Comparison of ENCODE assay signal across 10 cellular contexts in genomic region chr19:17184381-17184841, GRCh38. TPM values are rescaled to one million over a fixed set of nuclear protein-coding genes. Genes with fewer than 3 reads are reported as not detected.
DNase-seq lines count a peak whose midpoint lies in the region; ATAC-seq, FAIRE-seq and TF ChIP-seq lines count a peak whose summit lies in the region.
"Had no signal": no experiment of that assay in that cellular context is flagged by ENCODE, and none has a peak within 500 bp of the region (broad histone marks: within the 10 kb centered on the region; RNA-seq: fewer than 3 reads in every experiment).

No MANE protein-coding gene starts in this region.

- DNase-seq in GM12892 (ENCODE audit: insufficient read length) (no peak), UCSD-AML1 (lab: John Stamatoyannopoulos, UW; ENCODE audit: unreplicated experiment) (peak; percentile 45), amniotic epithelial cell (ENCODE audit: low read depth) (peak; percentile 14), mesendoderm (no peak), globus pallidus (ENCODE audit: low spot score) (no peak), dermis blood vessel endothelial cell (no peak)
- DNase-seq in stimulated activated CD4-positive, alpha-beta T cell treated with anti-CD3 and anti-CD28 coated beads, Interleukin-1b, Interleukin-23, amount 100 ng/mL, for 48 hours = peak; percentile 33

- no peaks in the 10 kb centered on the region for H3K79me1 ChIP-seq in mesendoderm (ENCODE audit: low read length)

- H3K4me2 ChIP-seq in mesendoderm (ENCODE audit: low read length) = no peak overlapping the region

- TF ChIP-seq POLR2A in GM12892 (IDR thresholded peaks at IDR 0.05; ENCODE audit: low read depth, low read length) = peak; percentile 62; the same call in 1 of the 2 replicates

- no peak overlapping the region for H2AK5ac ChIP-seq in mesendoderm (ENCODE audit: low read length)

- H3K27ac ChIP-seq in mesendoderm (ENCODE audit: low read depth, low read length) = no peak overlapping the region

- H3K79me2 ChIP-seq in mesendoderm (ENCODE audit: control insufficient read depth, insufficient read depth, low read length) = no peaks in the 10 kb centered on the region

- no peak overlapping the region for H2BK5ac ChIP-seq in mesendoderm (ENCODE audit: low read length)

- no peak overlapping the region for H3K9ac ChIP-seq in mesendoderm (ENCODE audit: low read length)

- H3K4me3 ChIP-seq in mesendoderm (ENCODE audit: low read length) = no peak overlapping the region

- H3K56ac ChIP-seq in mesendoderm (ENCODE audit: low read length) = no peak overlapping the region

- H3K4me1 ChIP-seq in mesendoderm (ENCODE audit: control insufficient read depth, low read depth, low read length) = no peaks in the 10 kb centered on the region

- FAIRE-seq in GM12892 (lab: Jason Lieb, UNC) = no peak
- FAIRE-seq: urothelium cell line had no signal

- ATAC-seq in GM21367 (IDR thresholded peaks at IDR 0.05; ENCODE audit: unreplicated experiment) = no peak
- ATAC-seq: HCT116 had no signal

- peaks cover 6% of the 10 kb centered on the region for H3K36me3 ChIP-seq in mesendoderm (ENCODE audit: control insufficient read depth, insufficient read depth, low read length)

- H3K4ac ChIP-seq in mesendoderm (ENCODE audit: low read depth, low read length) = no peak overlapping the region

- no peak overlapping the region for H4K8ac ChIP-seq in mesendoderm (ENCODE audit: low read depth, low read length)

- H3K27me3 ChIP-seq in mesendoderm (ENCODE audit: insufficient read depth, low read length, poor library complexity) = no peaks in the 10 kb centered on the region

- no peak overlapping the region for H4K5ac ChIP-seq in mesendoderm (ENCODE audit: low read length)

- H2BK120ac ChIP-seq in mesendoderm (ENCODE audit: low read depth, low read length) = no peak overlapping the region

- no CpG with 5 or more reads among the region's 12 CpGs for WGBS in mesendoderm (ENCODE audit: extremely low coverage, insufficient coverage, low lambda C conversion rate)

- no peak overlapping the region for H3K18ac ChIP-seq in mesendoderm (ENCODE audit: low read length)

- no peak overlapping the region for H2BK15ac ChIP-seq in mesendoderm (replicated peaks; ENCODE audit: low read depth)

- H3K23ac ChIP-seq in mesendoderm (ENCODE audit: low read length) = no peak overlapping the region

RNA-seq across cellular contexts. Expression of gene USE1, which starts 30.7 kb away (rescaled TPM):
- 22.8 TPM for polyA plus RNA-seq in GM12892 (2012; ENCODE audit: missing spikeins)
- 7.1 TPM for polyA plus RNA-seq in mesendoderm (2013, experiment 1 of 2)
- 7.3 TPM for polyA plus RNA-seq in mesendoderm (2013, experiment 2 of 2)
- 18.7 and 24.8 TPM in 2 replicates for total RNA-seq in dermis blood vessel endothelial cell

RNA-seq across cellular contexts. Expression of gene OCEL1, which starts 41.6 kb away (rescaled TPM):
- polyA plus RNA-seq in GM12892 (2012; ENCODE audit: missing spikeins) = 11.2 TPM
- polyA plus RNA-seq in mesendoderm (2013, experiment 1 of 2) = 17.6 TPM
- polyA plus RNA-seq in mesendoderm (2013, experiment 2 of 2) = 17.5 TPM
- 3.8 and 4.4 TPM in 2 replicates for total RNA-seq in dermis blood vessel endothelial cell

Comparison
In these comparisons a context has a peak if more than half of its experiments do, and no peak if none do; other contexts are left out.
1. DNase-seq: peak in UCSD-AML1 (single experiment), amniotic epithelial cell (single experiment) and stimulated activated CD4-positive, alpha-beta T cell treated with anti-CD3 and anti-CD28 coated beads, Interleukin-1b, Interleukin-23, amount 100 ng/mL, for 48 hours (single experiment); none in GM12892 (single experiment), mesendoderm (single experiment), globus pallidus (single experiment) and dermis blood vessel endothelial cell (single experiment).